ENCODE assay signal across 10 cellular contexts in the genomic region with DNA sequence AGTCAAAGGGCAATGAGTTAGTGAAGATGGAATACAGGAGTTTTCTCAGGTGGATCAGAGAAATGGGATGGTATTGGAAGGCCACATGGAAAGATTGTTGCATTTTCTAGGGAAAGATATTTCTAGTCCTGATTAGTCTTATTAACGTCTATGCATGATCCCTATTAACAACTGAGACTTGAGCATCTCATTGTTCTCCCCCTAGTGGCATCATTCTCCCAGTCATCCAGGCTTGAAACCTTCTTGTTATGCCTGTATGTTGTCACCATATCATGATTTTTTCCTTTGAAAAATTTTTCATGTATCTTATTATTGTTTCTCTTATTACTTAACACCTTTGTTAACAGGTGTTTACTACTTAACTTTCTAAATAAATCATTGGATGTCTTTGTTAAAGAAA. TPM values are rescaled to one million over a fixed set of nuclear protein-coding genes. Genes with fewer than 3 reads are reported as not detected.
DNase-seq lines count a peak whose midpoint lies in the region; ATAC-seq and TF ChIP-seq lines count a peak whose summit lies in the region.
"Had no signal": no experiment of that assay in that cellular context is flagged by ENCODE, and none has a peak within 500 bp of the region (broad histone marks: within the 10 kb centered on the region; RNA-seq: fewer than 3 reads in every experiment).

No MANE protein-coding gene starts in this region.

- no peak for TF ChIP-seq POLR2A in spleen (IDR thresholded peaks at IDR 0.05)

- peaks cover 2% of the 10 kb centered on the region for H3K4me1 Mint-ChIP-seq in GM23338

- H3K36me3 Mint-ChIP-seq in GM23338 (ENCODE audit: low read depth): peaks cover 3% of the 10 kb centered on the region; the same call in 2 of the 3 replicates

- H3K27me3 Mint-ChIP-seq in GM23338 (ENCODE audit: insufficient read depth, low read depth, poor library complexity): no peaks in the 10 kb centered on the region

- H4K20me1 ChIP-seq in GM23338 (replicated peaks; ENCODE audit: insufficient read depth) (peaks cover 43% of the 10 kb centered on the region), SU-DHL-6 (ENCODE audit: low read depth, low read length) (peaks cover 15% of the 10 kb centered on the region)

- intact Hi-C loops in spleen (cut with DNase I; ENCODE audit: low total_unique reads): no loop called here

- peaks cover 97% of the 10 kb centered on the region for H3K79me2 ChIP-seq in GM23338 (replicated peaks; ENCODE audit: insufficient read depth)
- H3K79me2 ChIP-seq in SU-DHL-6 (ENCODE audit: insufficient read depth, low read length): peaks cover 95% of the 10 kb centered on the region

- DNase-seq in CD1c-positive myeloid dendritic cell (ENCODE audit: extremely low spot score): peak; percentile 40
- DNase-seq in GM23338 (ENCODE audit: low spot score): peak; percentile 66
- DNase-seq in iris pigment epithelial cell (ENCODE audit: low read depth): peak; percentile 36
- no peak for DNase-seq in spleen
- no peak for DNase-seq in NCI-H187 treated with DMSO at 0.1 percent for 48 hours (lab: John Stamatoyannopoulos, UW)
- DNase-seq in NCI-H1048 (lab: John Stamatoyannopoulos, UW): no peak
- no peak for DNase-seq in effector CD4-positive, alpha-beta T cell
- DNase-seq: activated gamma-delta T cell treated with Interleukin-2 at 50 U/mL for 16 hours, uterus had no signal

- no peak overlapping the region for H3K27ac Mint-ChIP-seq in GM23338

- H3K9me3 ChIP-seq in SU-DHL-6 (ENCODE audit: insufficient read depth, low read length): no peaks in the 10 kb centered on the region
- H3K9me3 ChIP-seq in spleen: no peaks in the 10 kb centered on the region
- H3K9me3 ChIP-seq: uterus had no signal

- H3K9ac ChIP-seq in SU-DHL-6 (ENCODE audit: low read length): no peak overlapping the region

- H3K9me2 ChIP-seq in GM23338 (ENCODE audit: insufficient read depth) (no peaks in the 10 kb centered on the region), SU-DHL-6 (replicated peaks; ENCODE audit: insufficient read depth, low read length) (no peaks in the 10 kb centered on the region)

- no peak overlapping the region for H3K4me2 ChIP-seq in GM23338
- H3K4me2 ChIP-seq in SU-DHL-6 (ENCODE audit: low read depth, low read length, poor library complexity, severe bottlenecking): no peak overlapping the region

- H3K36me3 ChIP-seq in GM23338 (ENCODE audit: insufficient read depth) (no peaks in the 10 kb centered on the region), SU-DHL-6 (ENCODE audit: low read length) (no peaks in the 10 kb centered on the region), spleen (peaks cover 0 to 1% (median 0%) of the 10 kb centered on the region in 6 donors)
- H3K36me3 ChIP-seq: uterus had no signal

- H3K27ac ChIP-seq in GM23338 (ENCODE audit: low read depth) (no peak overlapping the region), SU-DHL-6 (ENCODE audit: low read depth, low read length) (no peak overlapping the region), spleen (no peak overlapping the region)
- H3K27ac ChIP-seq: uterus had no signal

- peak; percentile 52 for ATAC-seq in GM23338

- WGBS in spleen, 5 donors: 0 to 47% (median 21%) methylated on average over 1 of the region's 1 CpG

- no peaks in the 10 kb centered on the region for H3K9me3 Mint-ChIP-seq in GM23338

- H2AFZ ChIP-seq in GM23338 (no peak overlapping the region), SU-DHL-6 (ENCODE audit: low read depth, low read length, severe bottlenecking) (no peak overlapping the region)

- TF ChIP-seq CTCF in GM23338 (conservative IDR thresholded peaks at IDR 0.05; ENCODE audit: low read depth in 2 of 2) (peak; percentile 58 to 60), SU-DHL-6 (IDR thresholded peaks at IDR 0.05; ENCODE audit: insufficient read depth, low read length, poor library complexity, severe bottlenecking) (peak; percentile 10), spleen (IDR thresholded peaks at IDR 0.05 in 8 of 11, conservative IDR thresholded peaks at IDR 0.05 in 3 of 11) (peak in 5 of 11 experiments; percentile 27 to 39 (median 34))

- no peak overlapping the region for H3K4me3 ChIP-seq in GM23338
- no peak overlapping the region for H3K4me3 ChIP-seq in SU-DHL-6 (ENCODE audit: insufficient read depth, low read length, poor library complexity, severe bottlenecking)
- H3K4me3 ChIP-seq in spleen: no peak overlapping the region
- H3K4me3 ChIP-seq: uterus had no signal

- H3K4me1 ChIP-seq in GM23338 (ENCODE audit: insufficient read depth) (no peaks in the 10 kb centered on the region), spleen (peaks cover 0 to 49% (median 13%) of the 10 kb centered on the region in 6 donors)
- H3K4me1 ChIP-seq: uterus had no signal

- H3F3A ChIP-seq in GM23338 (replicated peaks; ENCODE audit: low read depth) (no peaks in the 10 kb centered on the region), SU-DHL-6 (ENCODE audit: insufficient read depth) (no peaks in the 10 kb centered on the region; the same call in 1 of the 2 replicates)

- H3K27me3 ChIP-seq in GM23338 (ENCODE audit: insufficient read depth) (no peaks in the 10 kb centered on the region), SU-DHL-6 (ENCODE audit: low read length) (no peaks in the 10 kb centered on the region), spleen (replicated peaks in 1 of 7) (no peaks in the 10 kb centered on the region)
- H3K27me3 ChIP-seq: uterus had no signal

- no peak overlapping the region for H3K4me3 Mint-ChIP-seq in GM23338

TF ChIP-seq in GM23338, 12 proteins besides CTCF, POLR2A, EP300 and RAD21:
- TF ChIP-seq POLR2AphosphoS5 (IDR thresholded peaks at IDR 0.05; ENCODE audit: low read depth): no peak

RNA-seq across cellular contexts. Expression of a gene that starts 34.4 kb away (rescaled TPM):
- total RNA-seq in GM23338 (2014; rRNA removed; shearing (Covaris generic)): 99.1 and 120 TPM in 2 replicates
- polyA plus RNA-seq in GM23338 (2016; fragmentation: Nextera tagmentation; extraction: Ambion mirVana) (98.7 and 122 TPM in 2 replicates), spleen (1 to 10 TPM; 4.3 to 7.0 (median 4.5) TPM)
- total RNA-seq in spleen: 10 to 100 TPM; 40.9 to 66.7 (median 48.0) TPM

Comparison
In these comparisons a context has a peak if more than half of its experiments do, and no peak if none do; other contexts are left out.
1. DNase-seq: peak in CD1c-positive myeloid dendritic cell (single experiment), GM23338 (single experiment) and iris pigment epithelial cell (single experiment); none in spleen (single experiment), NCI-H187 treated with DMSO at 0.1 percent for 48 hours (single experiment), NCI-H1048 (single experiment) and effector CD4-positive, alpha-beta T cell (single experiment).